In the genomic region with DNA sequence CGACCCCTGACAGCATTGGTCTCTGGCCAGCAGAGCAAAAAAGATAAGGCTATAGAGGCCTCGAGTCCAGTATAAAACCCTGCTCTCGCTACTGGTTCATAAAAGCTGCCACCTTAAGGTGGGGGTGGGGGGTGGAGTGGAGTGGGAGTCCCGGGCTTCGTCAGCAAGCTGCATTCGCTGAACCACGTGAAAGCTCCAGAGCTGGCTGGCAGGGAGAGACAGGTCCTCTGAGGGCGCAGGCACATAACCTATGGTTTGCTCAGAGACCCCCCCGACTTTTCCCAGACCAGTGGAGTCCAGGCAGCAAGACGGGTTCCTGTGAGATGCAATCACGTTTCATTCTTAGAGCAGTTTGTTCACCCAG, we compare ENCODE assay signal across 8 cellular contexts. TPM values are rescaled to one million over a fixed set of nuclear protein-coding genes. Genes with fewer than 3 reads are reported as not detected.
DNase-seq lines count a peak whose midpoint lies in the region; ATAC-seq and TF ChIP-seq lines count a peak whose summit lies in the region.
"Had no signal": no experiment of that assay in that cellular context is flagged by ENCODE, and none has a peak within 500 bp of the region (broad histone marks: within the 10 kb centered on the region; RNA-seq: fewer than 3 reads in every experiment).

No MANE protein-coding gene starts in this region.

- H3K9ac ChIP-seq in OCI-LY3 (ENCODE audit: low read length) (no peak overlapping the region), smooth muscle cell (ENCODE audit: low read depth) (no peak overlapping the region), SK-N-SH (no peak overlapping the region)

- TF ChIP-seq CTCF in OCI-LY3 (IDR thresholded peaks at IDR 0.05; ENCODE audit: low read depth, low read length) (no peak), foreskin fibroblast (IDR thresholded peaks at IDR 0.05; ENCODE audit: low read depth, low read length) (no peak), smooth muscle cell (IDR thresholded peaks at IDR 0.05; ENCODE audit: borderline replicate concordance, insufficient read depth, poor library complexity, severe bottlenecking) (no peak), SK-N-SH (IDR thresholded peaks at IDR 0.05) (no peak)

- H4K20me1 ChIP-seq in OCI-LY3 (ENCODE audit: insufficient read depth, low read length) (no peaks in the 10 kb centered on the region; the same call in 1 of the 2 replicates), smooth muscle cell (ENCODE audit: low read depth) (no peaks in the 10 kb centered on the region), SK-N-SH (ENCODE audit: insufficient read depth) (no peaks in the 10 kb centered on the region)

- peak overlapping the region; percentile 30 for H3K4me2 ChIP-seq in OCI-LY3 (ENCODE audit: low read length)
- peak overlapping the region; percentile 91 for H3K4me2 ChIP-seq in smooth muscle cell
- no peak overlapping the region for H3K4me2 ChIP-seq in SK-N-SH

- H3K9me2 ChIP-seq in SK-N-SH: no peaks in the 10 kb centered on the region

- no peaks in the 10 kb centered on the region for H3K9me3 ChIP-seq in OCI-LY3 (ENCODE audit: insufficient read depth, low read length)
- no peaks in the 10 kb centered on the region for H3K9me3 ChIP-seq in smooth muscle cell (replicated peaks; ENCODE audit: low read depth)
- no peaks in the 10 kb centered on the region for H3K9me3 ChIP-seq in SK-N-SH

- no peak for ATAC-seq in GM21526 (IDR thresholded peaks at IDR 0.05; ENCODE audit: low FRiP score, unreplicated experiment)

- H3K36me3 ChIP-seq in OCI-LY3 (replicated peaks; ENCODE audit: low read depth, low read length): no peaks in the 10 kb centered on the region
- H3K36me3 ChIP-seq in smooth muscle cell (ENCODE audit: low read depth): no peaks in the 10 kb centered on the region
- H3K36me3 ChIP-seq in SK-N-SH (replicated peaks in 1 of 2; ENCODE audit: control insufficient read depth in 1 of 2, insufficient read depth in 2 of 2, low read length in 1 of 2): no peaks in the 10 kb centered on the region

- H3F3A ChIP-seq in smooth muscle cell (ENCODE audit: low read depth) (peaks cover 24% of the 10 kb centered on the region), SK-N-SH (replicated peaks; ENCODE audit: insufficient read depth) (peaks cover 2% of the 10 kb centered on the region)

- 27% methylated on average over 11 of the region's 11 CpGs for WGBS in smooth muscle cell (ENCODE audit: low lambda C conversion rate)
- 77% methylated on average over 11 of the region's 11 CpGs for WGBS in SK-N-SH (ENCODE audit: low lambda C conversion rate)

- H2AFZ ChIP-seq in OCI-LY3 (ENCODE audit: low read depth, low read length): no peak overlapping the region
- no peak overlapping the region for H2AFZ ChIP-seq in smooth muscle cell (ENCODE audit: low read depth)
- no peak overlapping the region for H2AFZ ChIP-seq in SK-N-SH (ENCODE audit: low read depth)

- TF ChIP-seq EP300 in SK-N-SH (IDR thresholded peaks at IDR 0.05; ENCODE audit: borderline replicate concordance in 1 of 2, low read depth in 1 of 2, low read length in 1 of 2): no peak

- H3K27me3 ChIP-seq in OCI-LY3 (ENCODE audit: low read depth, low read length) (no peaks in the 10 kb centered on the region; the same call in 1 of the 2 replicates), smooth muscle cell (ENCODE audit: low read depth) (no peaks in the 10 kb centered on the region), SK-N-SH (ENCODE audit: insufficient read depth) (no peaks in the 10 kb centered on the region)

- H3K4me1 ChIP-seq in OCI-LY3 (ENCODE audit: low read length): peaks cover 36% of the 10 kb centered on the region
- peaks cover 46% of the 10 kb centered on the region for H3K4me1 ChIP-seq in smooth muscle cell (ENCODE audit: low read depth)
- H3K4me1 ChIP-seq in SK-N-SH (ENCODE audit: control insufficient read depth in 1 of 2, insufficient read depth in 2 of 2, low read depth in 1 of 2, low read length in 1 of 2): peaks cover 19 to 37% of the 10 kb centered on the region in 2 experiments; a peak in 3 of 4 replicates

- no peak for TF ChIP-seq RAD21 in SK-N-SH (IDR thresholded peaks at IDR 0.05; ENCODE audit: low read length)

- DNase-seq in foreskin fibroblast: no peak
- no peak for DNase-seq in smooth muscle cell (lab: John Stamatoyannopoulos, UW; ENCODE audit: unreplicated experiment)
- no peak for DNase-seq in hippocampal formation (lab: John Stamatoyannopoulos, UW)
- no peak for DNase-seq in SK-N-SH
- DNase-seq: NCI-H1417 treated with DMSO at 0.1 percent for 48 hours had no signal

- H3K27ac ChIP-seq in OCI-LY3 (ENCODE audit: low read length) (no peak overlapping the region), smooth muscle cell (ENCODE audit: low read depth) (no peak overlapping the region), SK-N-SH (ENCODE audit: low read depth in 2 of 2, low read length in 1 of 2) (no peak overlapping the region)

- H3K4me3 ChIP-seq in GM08714 (ENCODE audit: low read length): peak overlapping the region; percentile 95; the same call in 1 of the 2 replicates
- H3K4me3 ChIP-seq in OCI-LY3 (ENCODE audit: low read length): no peak overlapping the region; the same call in 1 of the 2 replicates
- H3K4me3 ChIP-seq in foreskin fibroblast (ENCODE audit: low read depth in 1 of 2, low read length in 2 of 2): peak overlapping the region; percentile 62 to 92
- H3K4me3 ChIP-seq in smooth muscle cell: peak overlapping the region; percentile 76
- no peak overlapping the region for H3K4me3 ChIP-seq in SK-N-SH (ENCODE audit: low read depth in 2 of 2, low read length in 1 of 2)

- CTCF ChIA-PET in SK-N-SH (lab: Yijun Ruan, JAX): interaction anchor here (0.7 to 18.9 kb wide), 10 partner anchors 11 to 77 kb away, joined by 3 to 234 read pairs (median 18); no protein-coding TSS in a partner anchor

- POLR2A ChIA-PET in SK-N-SH (lab: Yijun Ruan, JAX): interaction anchor here (2.9 kb wide), 1 partner anchor 20 kb away, joined by 11 read pairs; no protein-coding TSS in a partner anchor

- H3K79me2 ChIP-seq in OCI-LY3 (ENCODE audit: low read length): peaks cover 11% of the 10 kb centered on the region
- no peaks in the 10 kb centered on the region for H3K79me2 ChIP-seq in smooth muscle cell (ENCODE audit: low read depth)
- peaks cover 23% of the 10 kb centered on the region for H3K79me2 ChIP-seq in SK-N-SH (ENCODE audit: insufficient read depth)

TF ChIP-seq in SK-N-SH, 30 proteins besides CTCF, POLR2A, EP300 and RAD21:
- TF ChIP-seq, protein P1, sequence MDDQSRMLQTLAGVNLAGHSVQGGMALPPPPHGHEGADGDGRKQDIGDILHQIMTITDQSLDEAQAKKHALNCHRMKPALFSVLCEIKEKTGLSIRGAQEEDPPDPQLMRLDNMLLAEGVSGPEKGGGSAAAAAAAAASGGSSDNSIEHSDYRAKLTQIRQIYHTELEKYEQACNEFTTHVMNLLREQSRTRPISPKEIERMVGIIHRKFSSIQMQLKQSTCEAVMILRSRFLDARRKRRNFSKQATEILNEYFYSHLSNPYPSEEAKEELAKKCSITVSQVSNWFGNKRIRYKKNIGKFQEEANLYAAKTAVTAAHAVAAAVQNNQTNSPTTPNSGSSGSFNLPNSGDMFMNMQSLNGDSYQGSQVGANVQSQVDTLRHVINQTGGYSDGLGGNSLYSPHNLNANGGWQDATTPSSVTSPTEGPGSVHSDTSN (IDR thresholded peaks at IDR 0.05): no peak
- no peak for TF ChIP-seq TAF1 (IDR thresholded peaks at IDR 0.05; ENCODE audit: borderline replicate concordance, low read depth, low read length)
- TF ChIP-seq FOXM1 (IDR thresholded peaks at IDR 0.05; ENCODE audit: low read depth): no peak
- no peak for TF ChIP-seq GABPA (IDR thresholded peaks at IDR 0.05; ENCODE audit: low read depth)
- TF ChIP-seq GATA2 (CRISPR knock-in tag; IDR thresholded peaks at IDR 0.05): no peak
- no peak for TF ChIP-seq CHD2 (IDR thresholded peaks at IDR 0.05; ENCODE audit: low read length, partially characterized antibody)
- TF ChIP-seq FOSL2 (IDR thresholded peaks at IDR 0.05; ENCODE audit: borderline replicate concordance, low read depth): no peak
- TF ChIP-seq SIN3A (IDR thresholded peaks at IDR 0.05; ENCODE audit: borderline replicate concordance, low read depth, low read length): no peak

RNA-seq across cellular contexts. Expression of a gene that starts 1.4 kb away (rescaled TPM):
- total RNA-seq in smooth muscle cell: 11.5 and 13.1 TPM in 2 replicates
- polyA plus RNA-seq in smooth muscle cell (20.3 and 20.4 TPM in 2 replicates), SK-N-SH (2012; rRNA removed) (1.9 and 3.0 TPM in 2 replicates)
- 0.84 and 1.4 TPM in 2 replicates for polyA plus RNA-seq in SK-N-SH (2012; cell fraction: cytosol; rRNA removed)
- 6.2 and 8.4 TPM in 2 replicates for polyA plus RNA-seq in SK-N-SH (2012; cell fraction: nucleus; rRNA removed)

RNA-seq across cellular contexts. Expression of a gene that starts 32.1 kb away (rescaled TPM):
- total RNA-seq in smooth muscle cell: 79.1 and 86.9 TPM in 2 replicates
- polyA plus RNA-seq in smooth muscle cell (92.1 and 120 TPM in 2 replicates), SK-N-SH (2012; rRNA removed) (142 and 229 TPM in 2 replicates)
- 44.8 and 65.6 TPM in 2 replicates for polyA plus RNA-seq in SK-N-SH (2012; cell fraction: cytosol; rRNA removed)
- 1,157 and 1,277 TPM in 2 replicates for polyA plus RNA-seq in SK-N-SH (2012; cell fraction: nucleus; rRNA removed)

RNA-seq across cellular contexts. Expression of a gene that starts 32.2 kb away (rescaled TPM):
- total RNA-seq in smooth muscle cell: 2.0 and 4.5 TPM in 2 replicates
- polyA plus RNA-seq in smooth muscle cell (0.93 and 4.2 TPM in 2 replicates), SK-N-SH (2012; rRNA removed) (1.9 and 2.3 TPM in 2 replicates)
- polyA plus RNA-seq in SK-N-SH (2012; cell fraction: cytosol; rRNA removed): 0.95 and 1.5 TPM in 2 replicates
- polyA plus RNA-seq in SK-N-SH (2012; cell fraction: nucleus; rRNA removed): 5.4 and 6.8 TPM in 2 replicates

Comparison
In these comparisons a context has a peak if more than half of its experiments do, and no peak if none do; other contexts are left out.
1. H3K4me3 ChIP-seq: peak in GM08714 (single experiment), foreskin fibroblast (2 of 2) and smooth muscle cell (single experiment); none in OCI-LY3 (single experiment) and SK-N-SH (0 of 2).